17 cellular contexts compared by ENCODE assay signal in genomic region chr13:55199132-55199531, GRCh38.
DNase-seq lines count a peak whose midpoint lies in the region; ATAC-seq and TF ChIP-seq lines count a peak whose summit lies in the region.
"Had no signal": no experiment of that assay in that cellular context is flagged by ENCODE, and none has a peak within 500 bp of the region (broad histone marks: within the 10 kb centered on the region; RNA-seq: fewer than 3 reads in every experiment).

No MANE protein-coding gene starts in this region.

- H3K4me1 ChIP-seq in hepatocyte (ENCODE audit: insufficient read depth) = no peaks in the 10 kb centered on the region
- H3K4me1 ChIP-seq: esophagus squamous epithelium, upper lobe of right lung had no signal

- peaks cover 4% of the 10 kb centered on the region for H3K4me1 Mint-ChIP-seq in type B pancreatic cell (ENCODE audit: unreplicated experiment)

- no peaks in the 10 kb centered on the region for H3K9me3 ChIP-seq in hepatocyte (ENCODE audit: low read depth)
- H3K9me3 ChIP-seq: esophagus squamous epithelium, upper lobe of right lung had no signal

- H3K4me2 ChIP-seq in hepatocyte = no peak overlapping the region

- intact Hi-C loops in lower leg skin (cut with DNase I; ENCODE audit: low total_unique reads) = no loop called here

- ATAC-seq in GM19463 (IDR thresholded peaks at IDR 0.05; ENCODE audit: unreplicated experiment) (no peak), GM18511 (IDR thresholded peaks at IDR 0.05; ENCODE audit: unreplicated experiment) (no peak)
- ATAC-seq: activated CD4-positive, CD25-positive, alpha-beta regulatory T cell treated with anti-CD3 and anti-CD28 coated beads, Interleukin-2, amount 50 U/mL, for 24 hours; GM12878; upper lobe of right lung had no signal

- peak; percentile 48 for TF ChIP-seq CTCF in hepatocyte (IDR thresholded peaks at IDR 0.05; ENCODE audit: poor library complexity)
- peak; percentile 64 for TF ChIP-seq CTCF in type B pancreatic cell (conservative IDR thresholded peaks at IDR 0.05)
- no peak for TF ChIP-seq CTCF in lower leg skin (IDR thresholded peaks at IDR 0.05)

- no peak overlapping the region for H3K4me3 Mint-ChIP-seq in type B pancreatic cell

- H3K27ac ChIP-seq in hepatocyte = no peak overlapping the region
- H3K27ac ChIP-seq: esophagus squamous epithelium, upper lobe of right lung had no signal

- H3K79me2 ChIP-seq in hepatocyte = no peaks in the 10 kb centered on the region

- no peaks in the 10 kb centered on the region for H3K36me3 Mint-ChIP-seq in type B pancreatic cell

- H3K36me3 ChIP-seq in hepatocyte (replicated peaks; ENCODE audit: insufficient read depth, low read depth) = no peaks in the 10 kb centered on the region
- H3K36me3 ChIP-seq: esophagus squamous epithelium, upper lobe of right lung had no signal

- H2AFZ ChIP-seq in hepatocyte = no peak overlapping the region

- H3K4me3 ChIP-seq in hepatocyte (no peak overlapping the region), lower leg skin (ENCODE audit: low read depth, poor library complexity, severe bottlenecking) (no peak overlapping the region)
- H3K4me3 ChIP-seq: esophagus squamous epithelium, GM12878, upper lobe of right lung had no signal

- H3K27ac Mint-ChIP-seq in type B pancreatic cell = no peak overlapping the region

- peak; percentile 18 for DNase-seq in SIG-M5 treated with dmso at 0.1 percent for 504 hours (lab: John Stamatoyannopoulos, UW; ENCODE audit: unreplicated experiment)
- no peak for DNase-seq in SIG-M5 (lab: John Stamatoyannopoulos, UW)
- peak; percentile 50 for DNase-seq in NCI-H69 (lab: John Stamatoyannopoulos, UW)
- DNase-seq in hepatocyte (ENCODE audit: low spot score) = peak; percentile 26
- no peak for DNase-seq in type B pancreatic cell (ENCODE audit: extremely low spot score, unreplicated experiment)
- no peak for DNase-seq in lower leg skin (ENCODE audit: low spot score in 2 of 2)
- DNase-seq: activated T-cell treated with anti-CD3 and anti-CD28 coated beads for 4 hours, DND-41, esophagus squamous epithelium, H7, midbrain, NCI-H524 treated with DMSO at 0.1 percent for 48 hours, upper lobe of right lung had no signal

- H3K9me3 Mint-ChIP-seq in type B pancreatic cell = peaks cover 3% of the 10 kb centered on the region

- no peaks in the 10 kb centered on the region for H3K9me2 ChIP-seq in hepatocyte (replicated peaks; ENCODE audit: insufficient read depth)

- H3K27me3 Mint-ChIP-seq in type B pancreatic cell = no peaks in the 10 kb centered on the region

- TF ChIP-seq POLR2A in lower leg skin (IDR thresholded peaks at IDR 0.05) = no peak

- H4K20me1 ChIP-seq in hepatocyte (ENCODE audit: insufficient read depth, poor library complexity, severe bottlenecking) = no peaks in the 10 kb centered on the region

- no peaks in the 10 kb centered on the region for H3K27me3 ChIP-seq in hepatocyte
- H3K27me3 ChIP-seq: esophagus squamous epithelium, upper lobe of right lung had no signal

Comparison
In these comparisons a context has a peak if more than half of its experiments do, and no peak if none do; other contexts are left out.
1. DNase-seq: peak in SIG-M5 treated with dmso at 0.1 percent for 504 hours (single experiment), NCI-H69 (single experiment) and hepatocyte (single experiment); none in SIG-M5 (single experiment), type B pancreatic cell (single experiment) and lower leg skin (0 of 2).
2. CTCF ChIP-seq: peak in hepatocyte (single experiment) and type B pancreatic cell (single experiment); none in lower leg skin (0 of 3).